Comparison of ENCODE assay signal across 1 cellular context in the genomic region with DNA sequence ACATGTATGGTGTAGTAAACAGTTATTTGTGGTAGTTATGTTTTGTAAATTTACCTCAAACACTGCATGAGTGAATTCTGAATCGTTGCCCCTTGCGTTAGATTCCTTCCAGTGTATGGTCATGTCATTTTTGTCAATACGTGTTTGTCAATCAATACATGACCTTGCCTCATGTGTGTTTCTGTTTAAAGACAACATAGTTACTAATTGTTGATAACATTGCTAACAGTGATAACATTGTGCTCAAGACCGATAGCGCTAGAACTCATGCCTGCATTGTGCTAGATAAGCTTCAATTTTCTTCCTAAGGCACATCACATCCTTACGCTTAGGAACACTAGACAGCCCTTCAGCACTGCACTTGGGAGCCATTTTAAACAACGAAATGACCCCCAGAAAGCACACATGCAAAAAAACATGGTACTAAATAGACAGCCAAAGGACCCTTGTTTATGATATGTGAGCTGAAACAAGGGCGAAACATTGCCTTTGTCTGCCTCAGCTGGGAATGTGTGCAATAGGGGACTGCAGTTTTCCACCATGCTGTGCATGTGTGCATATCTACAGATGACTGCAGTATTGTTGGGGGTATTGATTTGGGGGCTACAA.
TF ChIP-seq lines count a peak whose summit lies in the region.

No MANE protein-coding gene starts in this region.

TF ChIP-seq in K562, 482 proteins besides CTCF, POLR2A, EP300 and RAD21 (continues in another document):
- TF ChIP-seq, protein P1, sequence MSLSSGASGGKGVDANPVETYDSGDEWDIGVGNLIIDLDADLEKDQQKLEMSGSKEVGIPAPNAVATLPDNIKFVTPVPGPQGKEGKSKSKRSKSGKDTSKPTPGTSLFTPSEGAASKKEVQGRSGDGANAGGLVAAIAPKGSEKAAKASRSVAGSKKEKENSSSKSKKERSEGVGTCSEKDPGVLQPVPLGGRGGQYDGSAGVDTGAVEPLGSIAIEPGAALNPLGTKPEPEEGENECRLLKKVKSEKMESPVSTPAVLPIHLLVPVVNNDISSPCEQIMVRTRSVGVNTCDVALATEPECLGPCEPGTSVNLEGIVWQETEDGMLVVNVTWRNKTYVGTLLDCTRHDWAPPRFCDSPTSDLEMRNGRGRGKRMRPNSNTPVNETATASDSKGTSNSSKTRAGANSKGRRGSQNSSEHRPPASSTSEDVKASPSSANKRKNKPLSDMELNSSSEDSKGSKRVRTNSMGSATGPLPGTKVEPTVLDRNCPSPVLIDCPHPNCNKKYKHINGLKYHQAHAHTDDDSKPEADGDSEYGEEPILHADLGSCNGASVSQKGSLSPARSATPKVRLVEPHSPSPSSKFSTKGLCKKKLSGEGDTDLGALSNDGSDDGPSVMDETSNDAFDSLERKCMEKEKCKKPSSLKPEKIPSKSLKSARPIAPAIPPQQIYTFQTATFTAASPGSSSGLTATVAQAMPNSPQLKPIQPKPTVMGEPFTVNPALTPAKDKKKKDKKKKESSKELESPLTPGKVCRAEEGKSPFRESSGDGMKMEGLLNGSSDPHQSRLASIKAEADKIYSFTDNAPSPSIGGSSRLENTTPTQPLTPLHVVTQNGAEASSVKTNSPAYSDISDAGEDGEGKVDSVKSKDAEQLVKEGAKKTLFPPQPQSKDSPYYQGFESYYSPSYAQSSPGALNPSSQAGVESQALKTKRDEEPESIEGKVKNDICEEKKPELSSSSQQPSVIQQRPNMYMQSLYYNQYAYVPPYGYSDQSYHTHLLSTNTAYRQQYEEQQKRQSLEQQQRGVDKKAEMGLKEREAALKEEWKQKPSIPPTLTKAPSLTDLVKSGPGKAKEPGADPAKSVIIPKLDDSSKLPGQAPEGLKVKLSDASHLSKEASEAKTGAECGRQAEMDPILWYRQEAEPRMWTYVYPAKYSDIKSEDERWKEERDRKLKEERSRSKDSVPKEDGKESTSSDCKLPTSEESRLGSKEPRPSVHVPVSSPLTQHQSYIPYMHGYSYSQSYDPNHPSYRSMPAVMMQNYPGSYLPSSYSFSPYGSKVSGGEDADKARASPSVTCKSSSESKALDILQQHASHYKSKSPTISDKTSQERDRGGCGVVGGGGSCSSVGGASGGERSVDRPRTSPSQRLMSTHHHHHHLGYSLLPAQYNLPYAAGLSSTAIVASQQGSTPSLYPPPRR (CRISPR knock-in tag; IDR thresholded peaks at IDR 0.05; ENCODE audit: borderline replicate concordance): no peak
- TF ChIP-seq PHF8 (IDR thresholded peaks at IDR 0.05; ENCODE audit: borderline replicate concordance, low read length) (no peak), ZNF3 (CRISPR knock-in tag; IDR thresholded peaks at IDR 0.05) (no peak), E2F3 (CRISPR knock-in tag; IDR thresholded peaks at IDR 0.05) (no peak), ZNF174 (CRISPR knock-in tag; IDR thresholded peaks at IDR 0.05) (no peak), EHMT2 (IDR thresholded peaks at IDR 0.05) (peak; percentile 67), BRF1 (IDR thresholded peaks at IDR 0.05; ENCODE audit: borderline replicate concordance, extremely low read depth, insufficient read length) (no peak), SRSF1 (IDR thresholded peaks at IDR 0.05; ENCODE audit: low read depth, low read length) (no peak), MCM3 (IDR thresholded peaks at IDR 0.05) (no peak), ZKSCAN1 (IDR thresholded peaks at IDR 0.05; ENCODE audit: low read depth, low read length) (no peak), NR4A1 (CRISPR knock-in tag; IDR thresholded peaks at IDR 0.05) (no peak), NR4A1 (tag; IDR thresholded peaks at IDR 0.05) (peak; percentile 87), CBFA2T3 (IDR thresholded peaks at IDR 0.05) (peak; percentile 99), ZNF224 (CRISPR knock-in tag; IDR thresholded peaks at IDR 0.05) (no peak), SRSF9 (IDR thresholded peaks at IDR 0.05; ENCODE audit: borderline replicate concordance, low read depth, low read length) (no peak), NFRKB (IDR thresholded peaks at IDR 0.05; ENCODE audit: low read depth) (no peak), ZNF324 (CRISPR knock-in tag; IDR thresholded peaks at IDR 0.05) (peak; percentile 27; the same call in 1 of the 2 replicates), ZC3H8 (IDR thresholded peaks at IDR 0.05) (no peak), NFIC (IDR thresholded peaks at IDR 0.05) (peak; percentile 90), NCOA1 (IDR thresholded peaks at IDR 0.05; ENCODE audit: low read depth) (peak; percentile 84), SMARCE1 (IDR thresholded peaks at IDR 0.05) (peak; percentile 96), ZSCAN32 (CRISPR knock-in tag; IDR thresholded peaks at IDR 0.05) (no peak), ZNF561 (CRISPR knock-in tag; conservative IDR thresholded peaks at IDR 0.05) (no peak), THRAP3 (IDR thresholded peaks at IDR 0.05; ENCODE audit: borderline replicate concordance) (no peak), ETV1 (tag; conservative IDR thresholded peaks at IDR 0.05; ENCODE audit: low read depth) (peak; percentile 22; the same call in 1 of the 2 replicates), NR1H2 (CRISPR knock-in tag; IDR thresholded peaks at IDR 0.05) (no peak), NR2F6 (CRISPR knock-in tag; IDR thresholded peaks at IDR 0.05) (no peak; the same call in 1 of the 2 replicates), ZNF668 (CRISPR knock-in tag; IDR thresholded peaks at IDR 0.05) (no peak)
- TF ChIP-seq, protein P2, sequence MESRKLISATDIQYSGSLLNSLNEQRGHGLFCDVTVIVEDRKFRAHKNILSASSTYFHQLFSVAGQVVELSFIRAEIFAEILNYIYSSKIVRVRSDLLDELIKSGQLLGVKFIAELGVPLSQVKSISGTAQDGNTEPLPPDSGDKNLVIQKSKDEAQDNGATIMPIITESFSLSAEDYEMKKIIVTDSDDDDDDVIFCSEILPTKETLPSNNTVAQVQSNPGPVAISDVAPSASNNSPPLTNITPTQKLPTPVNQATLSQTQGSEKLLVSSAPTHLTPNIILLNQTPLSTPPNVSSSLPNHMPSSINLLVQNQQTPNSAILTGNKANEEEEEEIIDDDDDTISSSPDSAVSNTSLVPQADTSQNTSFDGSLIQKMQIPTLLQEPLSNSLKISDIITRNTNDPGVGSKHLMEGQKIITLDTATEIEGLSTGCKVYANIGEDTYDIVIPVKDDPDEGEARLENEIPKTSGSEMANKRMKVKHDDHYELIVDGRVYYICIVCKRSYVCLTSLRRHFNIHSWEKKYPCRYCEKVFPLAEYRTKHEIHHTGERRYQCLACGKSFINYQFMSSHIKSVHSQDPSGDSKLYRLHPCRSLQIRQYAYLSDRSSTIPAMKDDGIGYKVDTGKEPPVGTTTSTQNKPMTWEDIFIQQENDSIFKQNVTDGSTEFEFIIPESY (CRISPR knock-in tag; IDR thresholded peaks at IDR 0.05): no peak
- TF ChIP-seq, protein P3, sequence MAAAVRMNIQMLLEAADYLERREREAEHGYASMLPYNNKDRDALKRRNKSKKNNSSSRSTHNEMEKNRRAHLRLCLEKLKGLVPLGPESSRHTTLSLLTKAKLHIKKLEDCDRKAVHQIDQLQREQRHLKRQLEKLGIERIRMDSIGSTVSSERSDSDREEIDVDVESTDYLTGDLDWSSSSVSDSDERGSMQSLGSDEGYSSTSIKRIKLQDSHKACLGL (CRISPR knock-in tag; IDR thresholded peaks at IDR 0.05; ENCODE audit: borderline replicate concordance, poor library complexity, severe bottlenecking): no peak
- TF ChIP-seq, protein P4, sequence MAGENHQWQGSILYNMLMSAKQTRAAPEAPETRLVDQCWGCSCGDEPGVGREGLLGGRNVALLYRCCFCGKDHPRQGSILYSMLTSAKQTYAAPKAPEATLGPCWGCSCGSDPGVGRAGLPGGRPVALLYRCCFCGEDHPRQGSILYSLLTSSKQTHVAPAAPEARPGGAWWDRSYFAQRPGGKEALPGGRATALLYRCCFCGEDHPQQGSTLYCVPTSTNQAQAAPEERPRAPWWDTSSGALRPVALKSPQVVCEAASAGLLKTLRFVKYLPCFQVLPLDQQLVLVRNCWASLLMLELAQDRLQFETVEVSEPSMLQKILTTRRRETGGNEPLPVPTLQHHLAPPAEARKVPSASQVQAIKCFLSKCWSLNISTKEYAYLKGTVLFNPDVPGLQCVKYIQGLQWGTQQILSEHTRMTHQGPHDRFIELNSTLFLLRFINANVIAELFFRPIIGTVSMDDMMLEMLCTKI (IDR thresholded peaks at IDR 0.05; ENCODE audit: partially characterized antibody): no peak
- TF ChIP-seq, protein P5, sequence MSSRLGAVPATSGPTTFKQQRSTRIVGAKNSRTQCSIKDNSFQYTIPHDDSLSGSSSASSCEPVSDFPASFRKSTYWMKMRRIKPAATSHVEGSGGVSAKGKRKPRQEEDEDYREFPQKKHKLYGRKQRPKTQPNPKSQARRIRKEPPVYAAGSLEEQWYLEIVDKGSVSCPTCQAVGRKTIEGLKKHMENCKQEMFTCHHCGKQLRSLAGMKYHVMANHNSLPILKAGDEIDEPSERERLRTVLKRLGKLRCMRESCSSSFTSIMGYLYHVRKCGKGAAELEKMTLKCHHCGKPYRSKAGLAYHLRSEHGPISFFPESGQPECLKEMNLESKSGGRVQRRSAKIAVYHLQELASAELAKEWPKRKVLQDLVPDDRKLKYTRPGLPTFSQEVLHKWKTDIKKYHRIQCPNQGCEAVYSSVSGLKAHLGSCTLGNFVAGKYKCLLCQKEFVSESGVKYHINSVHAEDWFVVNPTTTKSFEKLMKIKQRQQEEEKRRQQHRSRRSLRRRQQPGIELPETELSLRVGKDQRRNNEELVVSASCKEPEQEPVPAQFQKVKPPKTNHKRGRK (tag; IDR thresholded peaks at IDR 0.05): no peak
- TF ChIP-seq, protein P6, sequence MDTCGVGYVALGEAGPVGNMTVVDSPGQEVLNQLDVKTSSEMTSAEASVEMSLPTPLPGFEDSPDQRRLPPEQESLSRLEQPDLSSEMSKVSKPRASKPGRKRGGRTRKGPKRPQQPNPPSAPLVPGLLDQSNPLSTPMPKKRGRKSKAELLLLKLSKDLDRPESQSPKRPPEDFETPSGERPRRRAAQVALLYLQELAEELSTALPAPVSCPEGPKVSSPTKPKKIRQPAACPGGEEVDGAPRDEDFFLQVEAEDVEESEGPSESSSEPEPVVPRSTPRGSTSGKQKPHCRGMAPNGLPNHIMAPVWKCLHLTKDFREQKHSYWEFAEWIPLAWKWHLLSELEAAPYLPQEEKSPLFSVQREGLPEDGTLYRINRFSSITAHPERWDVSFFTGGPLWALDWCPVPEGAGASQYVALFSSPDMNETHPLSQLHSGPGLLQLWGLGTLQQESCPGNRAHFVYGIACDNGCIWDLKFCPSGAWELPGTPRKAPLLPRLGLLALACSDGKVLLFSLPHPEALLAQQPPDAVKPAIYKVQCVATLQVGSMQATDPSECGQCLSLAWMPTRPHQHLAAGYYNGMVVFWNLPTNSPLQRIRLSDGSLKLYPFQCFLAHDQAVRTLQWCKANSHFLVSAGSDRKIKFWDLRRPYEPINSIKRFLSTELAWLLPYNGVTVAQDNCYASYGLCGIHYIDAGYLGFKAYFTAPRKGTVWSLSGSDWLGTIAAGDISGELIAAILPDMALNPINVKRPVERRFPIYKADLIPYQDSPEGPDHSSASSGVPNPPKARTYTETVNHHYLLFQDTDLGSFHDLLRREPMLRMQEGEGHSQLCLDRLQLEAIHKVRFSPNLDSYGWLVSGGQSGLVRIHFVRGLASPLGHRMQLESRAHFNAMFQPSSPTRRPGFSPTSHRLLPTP (IDR thresholded peaks at IDR 0.05; ENCODE audit: borderline replicate concordance, extremely low read depth, insufficient read length): no peak
- TF ChIP-seq, protein P7, sequence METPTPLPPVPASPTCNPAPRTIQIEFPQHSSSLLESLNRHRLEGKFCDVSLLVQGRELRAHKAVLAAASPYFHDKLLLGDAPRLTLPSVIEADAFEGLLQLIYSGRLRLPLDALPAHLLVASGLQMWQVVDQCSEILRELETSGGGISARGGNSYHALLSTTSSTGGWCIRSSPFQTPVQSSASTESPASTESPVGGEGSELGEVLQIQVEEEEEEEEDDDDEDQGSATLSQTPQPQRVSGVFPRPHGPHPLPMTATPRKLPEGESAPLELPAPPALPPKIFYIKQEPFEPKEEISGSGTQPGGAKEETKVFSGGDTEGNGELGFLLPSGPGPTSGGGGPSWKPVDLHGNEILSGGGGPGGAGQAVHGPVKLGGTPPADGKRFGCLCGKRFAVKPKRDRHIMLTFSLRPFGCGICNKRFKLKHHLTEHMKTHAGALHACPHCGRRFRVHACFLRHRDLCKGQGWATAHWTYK (CRISPR knock-in tag; IDR thresholded peaks at IDR 0.05): peak; percentile 85
- TF ChIP-seq, protein P8, sequence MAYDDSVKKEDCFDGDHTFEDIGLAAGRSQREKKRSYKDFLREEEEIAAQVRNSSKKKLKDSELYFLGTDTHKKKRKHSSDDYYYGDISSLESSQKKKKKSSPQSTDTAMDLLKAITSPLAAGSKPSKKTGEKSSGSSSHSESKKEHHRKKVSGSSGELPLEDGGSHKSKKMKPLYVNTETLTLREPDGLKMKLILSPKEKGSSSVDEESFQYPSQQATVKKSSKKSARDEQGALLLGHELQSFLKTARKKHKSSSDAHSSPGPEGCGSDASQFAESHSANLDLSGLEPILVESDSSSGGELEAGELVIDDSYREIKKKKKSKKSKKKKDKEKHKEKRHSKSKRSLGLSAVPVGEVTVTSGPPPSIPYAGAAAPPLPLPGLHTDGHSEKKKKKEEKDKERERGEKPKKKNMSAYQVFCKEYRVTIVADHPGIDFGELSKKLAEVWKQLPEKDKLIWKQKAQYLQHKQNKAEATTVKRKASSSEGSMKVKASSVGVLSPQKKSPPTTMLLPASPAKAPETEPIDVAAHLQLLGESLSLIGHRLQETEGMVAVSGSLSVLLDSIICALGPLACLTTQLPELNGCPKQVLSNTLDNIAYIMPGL (CRISPR knock-in tag; IDR thresholded peaks at IDR 0.05): no peak
- TF ChIP-seq, protein P9, sequence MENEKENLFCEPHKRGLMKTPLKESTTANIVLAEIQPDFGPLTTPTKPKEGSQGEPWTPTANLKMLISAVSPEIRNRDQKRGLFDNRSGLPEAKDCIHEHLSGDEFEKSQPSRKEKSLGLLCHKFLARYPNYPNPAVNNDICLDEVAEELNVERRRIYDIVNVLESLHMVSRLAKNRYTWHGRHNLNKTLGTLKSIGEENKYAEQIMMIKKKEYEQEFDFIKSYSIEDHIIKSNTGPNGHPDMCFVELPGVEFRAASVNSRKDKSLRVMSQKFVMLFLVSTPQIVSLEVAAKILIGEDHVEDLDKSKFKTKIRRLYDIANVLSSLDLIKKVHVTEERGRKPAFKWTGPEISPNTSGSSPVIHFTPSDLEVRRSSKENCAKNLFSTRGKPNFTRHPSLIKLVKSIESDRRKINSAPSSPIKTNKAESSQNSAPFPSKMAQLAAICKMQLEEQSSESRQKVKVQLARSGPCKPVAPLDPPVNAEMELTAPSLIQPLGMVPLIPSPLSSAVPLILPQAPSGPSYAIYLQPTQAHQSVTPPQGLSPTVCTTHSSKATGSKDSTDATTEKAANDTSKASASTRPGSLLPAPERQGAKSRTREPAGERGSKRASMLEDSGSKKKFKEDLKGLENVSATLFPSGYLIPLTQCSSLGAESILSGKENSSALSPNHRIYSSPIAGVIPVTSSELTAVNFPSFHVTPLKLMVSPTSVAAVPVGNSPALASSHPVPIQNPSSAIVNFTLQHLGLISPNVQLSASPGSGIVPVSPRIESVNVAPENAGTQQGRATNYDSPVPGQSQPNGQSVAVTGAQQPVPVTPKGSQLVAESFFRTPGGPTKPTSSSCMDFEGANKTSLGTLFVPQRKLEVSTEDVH (IDR thresholded peaks at IDR 0.05; ENCODE audit: low read depth, partially characterized antibody): no peak
- TF ChIP-seq, protein P10, sequence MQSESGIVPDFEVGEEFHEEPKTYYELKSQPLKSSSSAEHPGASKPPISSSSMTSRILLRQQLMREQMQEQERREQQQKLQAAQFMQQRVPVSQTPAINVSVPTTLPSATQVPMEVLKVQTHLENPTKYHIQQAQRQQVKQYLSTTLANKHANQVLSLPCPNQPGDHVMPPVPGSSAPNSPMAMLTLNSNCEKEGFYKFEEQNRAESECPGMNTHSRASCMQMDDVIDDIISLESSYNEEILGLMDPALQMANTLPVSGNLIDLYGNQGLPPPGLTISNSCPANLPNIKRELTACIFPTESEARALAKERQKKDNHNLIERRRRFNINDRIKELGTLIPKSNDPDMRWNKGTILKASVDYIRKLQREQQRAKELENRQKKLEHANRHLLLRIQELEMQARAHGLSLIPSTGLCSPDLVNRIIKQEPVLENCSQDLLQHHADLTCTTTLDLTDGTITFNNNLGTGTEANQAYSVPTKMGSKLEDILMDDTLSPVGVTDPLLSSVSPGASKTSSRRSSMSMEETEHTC (IDR thresholded peaks at IDR 0.05): no peak
